8 cellular contexts compared by ENCODE assay signal in genomic region chr10:125897317-125897716, GRCh38. TPM values are rescaled to one million over a fixed set of nuclear protein-coding genes. Genes with fewer than 3 reads are reported as not detected.
DNase-seq lines count a peak whose midpoint lies in the region; ATAC-seq and TF ChIP-seq lines count a peak whose summit lies in the region.
"Not testable (repeated sequence)": the region's sequence is repeated elsewhere in the genome, so short reads cannot be mapped to it uniquely, and the experiment has no call there.

No MANE protein-coding gene starts in this region.

- not testable (repeated sequence) for H3K4me1 Mint-ChIP-seq in activated CD4-positive, alpha-beta T cell treated with anti-CD3 and anti-CD28 coated beads for 36 hours
- H3K4me1 Mint-ChIP-seq in endothelial cell (ENCODE audit: unreplicated experiment) (peaks cover 24% of the 10 kb centered on the region), neural crest cell (peaks cover 20% of the 10 kb centered on the region)
- peaks cover 22% of the 10 kb centered on the region for H3K4me1 Mint-ChIP-seq in stimulated activated naive CD8-positive, alpha-beta T cell treated with anti-CD3 and anti-CD28 coated beads, Interleukin-15, amount 100 ng/mL, for 72 hours

- POLR2A ChIA-PET in activated CD4-positive, alpha-beta T cell treated with anti-CD3 and anti-CD28 coated beads for 36 hours (lab: Charles Lee): not testable (repeated sequence)

- not testable (repeated sequence) for H3K36me3 ChIP-seq in HUES48 (ENCODE audit: control insufficient read depth, insufficient read depth, low read length); ascending aorta; iPS-20b (ENCODE audit: insufficient read depth, low read depth, low read length)

- H3K27me3 Mint-ChIP-seq in activated CD4-positive, alpha-beta T cell treated with anti-CD3 and anti-CD28 coated beads for 36 hours: peaks cover 20% of the 10 kb centered on the region
- H3K27me3 Mint-ChIP-seq in endothelial cell (ENCODE audit: unreplicated experiment); neural crest cell (ENCODE audit: low read depth); stimulated activated naive CD8-positive, alpha-beta T cell treated with anti-CD3 and anti-CD28 coated beads, Interleukin-15, amount 100 ng/mL, for 72 hours: not testable (repeated sequence)

- not testable (repeated sequence) for H3K4me1 ChIP-seq in HUES48 (ENCODE audit: control insufficient read depth, insufficient read depth, low read length); ascending aorta; iPS-20b (ENCODE audit: insufficient read depth, low read length)

- peak overlapping the region; percentile 78 for H3K4me3 Mint-ChIP-seq in activated CD4-positive, alpha-beta T cell treated with anti-CD3 and anti-CD28 coated beads for 36 hours
- H3K4me3 Mint-ChIP-seq in endothelial cell (ENCODE audit: unreplicated experiment) (peak overlapping the region; percentile 96), neural crest cell (peak overlapping the region; percentile 93)
- H3K4me3 Mint-ChIP-seq in stimulated activated naive CD8-positive, alpha-beta T cell treated with anti-CD3 and anti-CD28 coated beads, Interleukin-15, amount 100 ng/mL, for 72 hours: peak overlapping the region; percentile 93

- not testable (repeated sequence) for H3K9me3 ChIP-seq in HUES48 (ENCODE audit: control insufficient read depth, insufficient read depth, low read length); ascending aorta; iPS-20b (ENCODE audit: insufficient read depth, low read depth, low read length)

- not testable (repeated sequence) for H3K36me3 Mint-ChIP-seq in activated CD4-positive, alpha-beta T cell treated with anti-CD3 and anti-CD28 coated beads for 36 hours (ENCODE audit: low read depth); endothelial cell (ENCODE audit: low read depth, unreplicated experiment); neural crest cell (ENCODE audit: low read depth)

- H3K4me3 ChIP-seq in AG10803 (ENCODE audit: low read length) (peak overlapping the region; percentile 71), HUES48 (ENCODE audit: low read depth, low read length) (peak overlapping the region; percentile 75), ascending aorta (peak overlapping the region; percentile 88 to 96), iPS-20b (ENCODE audit: low read length) (peak overlapping the region; percentile 68)

- not testable (repeated sequence) for TF ChIP-seq CTCF in AG10803 (conservative IDR thresholded peaks at IDR 0.05; ENCODE audit: low read length); ascending aorta (IDR thresholded peaks at IDR 0.05); endothelial cell (IDR thresholded peaks at IDR 0.05; ENCODE audit: unreplicated experiment); neural crest cell (conservative IDR thresholded peaks at IDR 0.05)

- H3K9ac ChIP-seq in HUES48 (ENCODE audit: low read depth, low read length); iPS-20b (ENCODE audit: low read depth, low read length): not testable (repeated sequence)

- H3K27ac Mint-ChIP-seq in activated CD4-positive, alpha-beta T cell treated with anti-CD3 and anti-CD28 coated beads for 36 hours; neural crest cell (ENCODE audit: unreplicated experiment); stimulated activated naive CD8-positive, alpha-beta T cell treated with anti-CD3 and anti-CD28 coated beads, Interleukin-15, amount 100 ng/mL, for 72 hours: not testable (repeated sequence)
- peak overlapping the region; percentile 72 for H3K27ac Mint-ChIP-seq in endothelial cell (ENCODE audit: unreplicated experiment)

- not testable (repeated sequence) for H3K27ac ChIP-seq in HUES48 (ENCODE audit: low read depth, low read length); ascending aorta; iPS-20b (ENCODE audit: low read length)

- not testable (repeated sequence) for DNase-seq in AG10803 (ENCODE audit: low read depth); activated CD4-positive, alpha-beta T cell treated with anti-CD3 and anti-CD28 coated beads for 36 hours; ascending aorta (ENCODE audit: low spot score in 2 of 2); endothelial cell (ENCODE audit: low spot score); neural crest cell (ENCODE audit: low read depth, low spot score); stimulated activated naive CD8-positive, alpha-beta T cell treated with anti-CD3 and anti-CD28 coated beads, Interleukin-15, amount 100 ng/mL, for 72 hours

- CTCF ChIA-PET in activated CD4-positive, alpha-beta T cell treated with anti-CD3 and anti-CD28 coated beads for 36 hours (lab: Charles Lee): not testable (repeated sequence)

- not testable (repeated sequence) for ATAC-seq in activated CD4-positive, alpha-beta T cell treated with anti-CD3 and anti-CD28 coated beads for 36 hours; stimulated activated naive CD8-positive, alpha-beta T cell treated with anti-CD3 and anti-CD28 coated beads, Interleukin-15, amount 100 ng/mL, for 72 hours

- not testable (repeated sequence) for H3K9me3 Mint-ChIP-seq in activated CD4-positive, alpha-beta T cell treated with anti-CD3 and anti-CD28 coated beads for 36 hours (ENCODE audit: low read depth); endothelial cell (ENCODE audit: unreplicated experiment); neural crest cell; stimulated activated naive CD8-positive, alpha-beta T cell treated with anti-CD3 and anti-CD28 coated beads, Interleukin-15, amount 100 ng/mL, for 72 hours

- H3K27me3 ChIP-seq in HUES48 (ENCODE audit: control insufficient read depth, insufficient read depth, low read length); ascending aorta: not testable (repeated sequence)
- peaks cover 21% of the 10 kb centered on the region; the same call in 1 of the 2 replicates for H3K27me3 ChIP-seq in iPS-20b (ENCODE audit: insufficient read depth, low read length)

- intact Hi-C loops in activated CD4-positive, alpha-beta T cell treated with anti-CD3 and anti-CD28 coated beads for 36 hours (cut with DNase I, micrococcal nuclease): loop anchor here in 1 of 2 experiments (2.0 to 5.0 kb wide), 2 partner anchors 145 to 1435 kb away; partner anchors contain the start of gene LHPP
- intact Hi-C loops in ascending aorta (cut with DNase I): loop anchor here (2.0 kb wide), 1 partner anchor 75 kb away; the partner anchor contains the start of genes BCCIP and UROS

RNA-seq across cellular contexts. Expression of gene FANK1, which starts 1.0 kb away (rescaled TPM):
- total RNA-seq in activated CD4-positive, alpha-beta T cell treated with anti-CD3 and anti-CD28 coated beads for 36 hours: 1 to 10 TPM in 1 of 2 experiments, under 1 TPM in 1; 0.42 to 1.0 TPM
- total RNA-seq in ascending aorta: not detected
- 9.4 TPM for total RNA-seq in endothelial cell (ENCODE audit: unreplicated experiment)
- total RNA-seq in neural crest cell: 2.4 and 5.0 TPM in 2 replicates

RNA-seq across cellular contexts. Expression of gene DHX32, which starts 16.2 kb away (rescaled TPM):
- total RNA-seq in activated CD4-positive, alpha-beta T cell treated with anti-CD3 and anti-CD28 coated beads for 36 hours: 10 to 100 TPM; 19.4 to 23.5 TPM
- 27.4 TPM for total RNA-seq in ascending aorta
- total RNA-seq in endothelial cell (ENCODE audit: unreplicated experiment): 54.0 TPM
- 35.6 and 36.3 TPM in 2 replicates for total RNA-seq in neural crest cell
